In genomic region chr11:61752925-61753551, GRCh38 we compare ENCODE assay signal across 8 cellular contexts.
DNase-seq lines count a peak whose midpoint lies in the region; ATAC-seq and TF ChIP-seq lines count a peak whose summit lies in the region.

No MANE protein-coding gene starts in this region.

- peaks cover 4% of the 10 kb centered on the region for H3K27me3 ChIP-seq in WERI-Rb-1 (ENCODE audit: insufficient read depth, low read depth, severe bottlenecking)

- peak overlapping the region; percentile 12 for H3K4me3 ChIP-seq in GM12865 (ENCODE audit: low read depth, low read length)
- peak overlapping the region; percentile 51 for H3K4me3 ChIP-seq in WERI-Rb-1 (ENCODE audit: low read depth, low read length)
- H3K4me3 ChIP-seq in foreskin fibroblast (ENCODE audit: low read depth in 1 of 2, low read length in 2 of 2): peak overlapping the region; percentile 31 to 48
- H3K4me3 ChIP-seq in retinal pigment epithelial cell (ENCODE audit: low read length): peak overlapping the region; percentile 87

- H3K27ac ChIP-seq in WERI-Rb-1: no peak overlapping the region

- TF ChIP-seq CTCF in GM12865 (IDR thresholded peaks at IDR 0.05; ENCODE audit: insufficient read depth, low read depth, low read length, missing control alignments) (no peak), WERI-Rb-1 (IDR thresholded peaks at IDR 0.05; ENCODE audit: low read depth, low read length) (no peak), foreskin fibroblast (IDR thresholded peaks at IDR 0.05; ENCODE audit: low read depth, low read length) (no peak), retinal pigment epithelial cell (conservative IDR thresholded peaks at IDR 0.05; ENCODE audit: low read depth, low read length) (no peak)

- no peaks in the 10 kb centered on the region for H3K9me3 ChIP-seq in WERI-Rb-1 (ENCODE audit: severe bottlenecking)

- DNase-seq in GM12865 (ENCODE audit: low read depth) (no peak), WERI-Rb-1 (no peak), foreskin fibroblast (no peak), retinal pigment epithelial cell (ENCODE audit: low read depth) (no peak), COLO668 (lab: John Stamatoyannopoulos, UW; ENCODE audit: unreplicated experiment) (no peak)

- H3K36me3 ChIP-seq in WERI-Rb-1: no peaks in the 10 kb centered on the region

- ATAC-seq in GM21723 (IDR thresholded peaks at IDR 0.05; ENCODE audit: unreplicated experiment) (no peak), GM21529 (IDR thresholded peaks at IDR 0.05; ENCODE audit: unreplicated experiment) (no peak), GM21717 (IDR thresholded peaks at IDR 0.05; ENCODE audit: unreplicated experiment) (no peak)

Comparison
In these comparisons a context has a peak if more than half of its experiments do, and no peak if none do; other contexts are left out.
1. H3K4me3 ChIP-seq: peak in every context shown above with its lines; median percentile 87 in retinal pigment epithelial cell; 51 in WERI-Rb-1; 40 in foreskin fibroblast; 12 in GM12865.